ENCODE assay signal across 10 cellular contexts in the genomic region with DNA sequence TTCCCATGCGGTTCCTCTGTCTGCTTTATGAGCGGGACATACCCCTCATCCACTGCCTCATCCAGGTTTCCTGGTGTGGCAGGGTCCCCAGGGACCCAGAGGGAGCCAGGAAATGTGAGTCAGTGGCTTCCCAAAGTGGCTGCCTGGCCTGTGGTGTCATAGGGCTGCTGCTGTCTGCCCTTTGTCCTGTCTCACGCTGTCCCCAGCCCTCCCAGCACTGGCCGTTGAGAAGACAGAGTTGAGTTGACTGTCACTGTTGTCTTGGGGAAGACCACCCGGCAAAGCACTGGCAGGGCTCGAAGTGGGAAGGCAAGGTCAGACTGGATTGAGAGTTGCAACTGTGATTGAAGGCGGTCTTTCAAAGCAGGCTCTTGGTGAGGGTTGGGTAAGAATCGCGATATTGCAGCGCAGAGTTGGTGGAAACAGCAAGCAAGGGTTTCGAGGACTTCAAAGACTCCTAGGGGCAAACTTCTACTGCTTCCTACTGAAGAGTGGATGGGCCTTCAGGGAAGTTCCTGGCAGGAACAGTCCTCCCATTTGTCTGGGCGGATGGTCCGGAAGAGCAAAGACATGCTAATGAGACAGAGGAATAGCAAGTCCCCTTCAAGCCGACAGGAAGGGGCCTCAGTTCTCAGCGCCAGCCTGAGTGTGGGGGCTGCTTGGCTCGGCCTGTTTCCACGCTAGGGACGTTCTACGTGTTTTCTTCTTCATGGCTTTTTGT. TPM values are rescaled to one million over a fixed set of nuclear protein-coding genes. Genes with fewer than 3 reads are reported as not detected.
DNase-seq lines count a peak whose midpoint lies in the region; ATAC-seq, FAIRE-seq and TF ChIP-seq lines count a peak whose summit lies in the region.
"Had no signal": no experiment of that assay in that cellular context is flagged by ENCODE, and none has a peak within 500 bp of the region (broad histone marks: within the 10 kb centered on the region; RNA-seq: fewer than 3 reads in every experiment).

No MANE protein-coding gene starts in this region.

- H3K4me1 ChIP-seq in HUES48 (ENCODE audit: control insufficient read depth, insufficient read depth, low read length) (peaks cover 35% of the 10 kb centered on the region), thoracic aorta (ENCODE audit: control insufficient read depth in 1 of 2, low read depth in 2 of 2) (peaks cover 10 to 29% of the 10 kb centered on the region in 2 donors), small intestine (ENCODE audit: control insufficient read depth in 2 of 2, insufficient read depth in 1 of 2, low read depth in 1 of 2, low read length in 1 of 2) (peaks cover 4 to 10% of the 10 kb centered on the region in 2 donors)

- H3K36me3 ChIP-seq in HUES48 (ENCODE audit: control insufficient read depth, insufficient read depth, low read length) = no peaks in the 10 kb centered on the region
- H3K36me3 ChIP-seq in thoracic aorta = no peaks in the 10 kb centered on the region
- no peaks in the 10 kb centered on the region for H3K36me3 ChIP-seq in small intestine (ENCODE audit: control insufficient read depth in 2 of 2, insufficient read depth in 2 of 2, low read length in 2 of 2)

- no peak overlapping the region for H3K9ac ChIP-seq in HUES48 (ENCODE audit: low read depth, low read length)

- DNase-seq in chondrocyte (ENCODE audit: low spot score) (no peak), thoracic aorta (ENCODE audit: low spot score) (no peak), GM10266 (ENCODE audit: extremely low spot score) (no peak), NK-92 (lab: John Stamatoyannopoulos, UW; ENCODE audit: unreplicated experiment) (no peak), small intestine (no peak)
- DNase-seq: NCI-H446 treated with DMSO at 0.1 percent for 48 hours; stimulated activated CD4-positive, alpha-beta T cell treated with anti-CD3 and anti-CD28 coated beads, Interleukin-1b, Interleukin-23, amount 100 ng/mL, for 48 hours had no signal

- H3K9me3 ChIP-seq in HUES48 (ENCODE audit: control insufficient read depth, insufficient read depth, low read length) (no peaks in the 10 kb centered on the region), thoracic aorta (no peaks in the 10 kb centered on the region), small intestine (ENCODE audit: control insufficient read depth, low read depth) (no peaks in the 10 kb centered on the region)

- H3K27ac ChIP-seq in HUES48 (ENCODE audit: low read depth, low read length) (peak overlapping the region; percentile 88), layer of hippocampus (ENCODE audit: low read depth, low read length) (peak overlapping the region; percentile 44), thoracic aorta (peak overlapping the region; percentile 42 to 48), small intestine (ENCODE audit: low read depth in 1 of 2, low read length in 1 of 2) (peak overlapping the region in 1 of 2 donors; percentile 83)

- H3K27me3 ChIP-seq in HUES48 (ENCODE audit: control insufficient read depth, insufficient read depth, low read length) (no peaks in the 10 kb centered on the region), layer of hippocampus (ENCODE audit: control insufficient read depth, insufficient read depth, low read length) (no peaks in the 10 kb centered on the region), thoracic aorta (replicated peaks; ENCODE audit: insufficient read depth) (no peaks in the 10 kb centered on the region), small intestine (ENCODE audit: control insufficient read depth in 2 of 2, insufficient read depth in 2 of 2, low read length in 2 of 2) (no peaks in the 10 kb centered on the region)

- peaks cover 49% of the 10 kb centered on the region for H3K4me1 Mint-ChIP-seq in chondrocyte (ENCODE audit: low read depth)

- 67 to 87% (median 76%) methylated on average over 19 of the region's 19 CpGs for WGBS in small intestine, 3 donors

- TF ChIP-seq CTCF in chondrocyte (IDR thresholded peaks at IDR 0.05) (no peak), thoracic aorta (IDR thresholded peaks at IDR 0.05) (no peak), GM10266 (IDR thresholded peaks at IDR 0.05; ENCODE audit: control insufficient read depth, insufficient read depth, low read depth, missing control alignments) (no peak)

- peak overlapping the region; percentile 66 for H3K4me3 Mint-ChIP-seq in chondrocyte (ENCODE audit: unreplicated experiment)

- H3K27me3 Mint-ChIP-seq in chondrocyte (ENCODE audit: low read depth) = no peaks in the 10 kb centered on the region

- H3K4me3 ChIP-seq in HUES48 (ENCODE audit: low read depth, low read length) (0 out of 2 replicates have a peak overlapping the region, but pooled peaks have one; percentile 2), thoracic aorta (peak overlapping the region; percentile 34), small intestine (ENCODE audit: low read depth in 1 of 2, low read length in 2 of 2) (no peak overlapping the region)

- FAIRE-seq in small intestine (lab: Jason Lieb, UNC) = no peak

- H3K9me3 Mint-ChIP-seq in chondrocyte (ENCODE audit: low read depth) = peaks cover 4% of the 10 kb centered on the region

- H3K36me3 Mint-ChIP-seq in chondrocyte (ENCODE audit: low read depth) = peaks cover 2% of the 10 kb centered on the region

- peak overlapping the region; percentile 99 for H3K27ac Mint-ChIP-seq in chondrocyte (ENCODE audit: unreplicated experiment)

- peak; percentile 37 for ATAC-seq in thoracic aorta (ENCODE audit: insufficient number of reproducible peaks, low FRiP score, low read depth)
- ATAC-seq in HG03025 (IDR thresholded peaks at IDR 0.05; ENCODE audit: low FRiP score, unreplicated experiment) = no peak

RNA-seq across cellular contexts. Expression of gene RAB31, which starts 33.9 kb away (rescaled TPM):
- total RNA-seq in chondrocyte = 82.4 to 89.6 TPM (median 87.7 TPM) in 3 replicates
- 100 to 1,000 TPM in 1 of 2 donors, 10 to 100 TPM in 1; 92.9 to 110 TPM for total RNA-seq in thoracic aorta
- 10 to 100 TPM in 2 of 3 donors, 1 to 10 TPM in 1; 4.2 to 18.4 (median 15.9) TPM for polyA plus RNA-seq in small intestine

Comparison
In these comparisons a context has a peak if more than half of its experiments do, and no peak if none do; other contexts are left out.
1. H3K4me3 ChIP-seq: peak in HUES48 (single experiment) and thoracic aorta (single experiment); none in small intestine (0 of 2).